Comparison of ENCODE assay signal across 14 cellular contexts in genomic region chr11:47557004-47557403, GRCh38. TPM values are rescaled to one million over a fixed set of nuclear protein-coding genes. Genes with fewer than 3 reads are reported as not detected.
DNase-seq lines count a peak whose midpoint lies in the region; ATAC-seq, FAIRE-seq and TF ChIP-seq lines count a peak whose summit lies in the region.
"Not testable (repeated sequence)": the region's sequence is repeated elsewhere in the genome, so short reads cannot be mapped to it uniquely, and the experiment has no call there.
"Had no signal": no experiment of that assay in that cellular context is flagged by ENCODE, and none has a peak within 500 bp of the region (broad histone marks: within the 10 kb centered on the region; RNA-seq: fewer than 3 reads in every experiment).

No MANE protein-coding gene starts in this region.

- H3K9ac ChIP-seq in HepG2 (ENCODE audit: insufficient read depth, low read depth, low read length): not testable (repeated sequence)

- not testable (repeated sequence) for H3K27ac ChIP-seq in HEK293 (ENCODE audit: extremely low read depth, low read depth, low read length); HepG2 (ENCODE audit: extremely low read length, insufficient read depth, low read length); spleen

- H3K4me1 ChIP-seq in HEK293 (ENCODE audit: control insufficient read depth, insufficient read depth, low read length); HepG2 (ENCODE audit: insufficient read depth, low read length): not testable (repeated sequence)
- peaks cover 0 to 15% (median 8%) of the 10 kb centered on the region in 6 donors for H3K4me1 ChIP-seq in spleen

- H4K20me1 ChIP-seq in HepG2 (ENCODE audit: insufficient read depth, low read length): not testable (repeated sequence)

- CTCF ChIA-PET in HEK293 (lab: Yijun Ruan, JAX): interaction anchor here (0.6 kb wide), 1 partner anchor 12 kb away, joined by 4 read pairs; no protein-coding TSS in a partner anchor
- CTCF ChIA-PET in HepG2 (lab: Yijun Ruan, JAX; ENCODE audit: low intra/inter-chr PET ratio, low total read pairs): not testable (repeated sequence)

- not testable (repeated sequence) for DNase-seq in HepG2 (ENCODE audit: low spot score)
- DNase-seq in spleen: peak; percentile 41

- not testable (repeated sequence) for TF ChIP-seq EP300 in HepG2 (IDR thresholded peaks at IDR 0.05; ENCODE audit: low read depth in 2 of 2, low read length in 2 of 2); HepG2 (CRISPR knock-in tag; IDR thresholded peaks at IDR 0.05; ENCODE audit: borderline replicate concordance)

- H3K36me3 ChIP-seq in HEK293 (ENCODE audit: control insufficient read depth in 2 of 2, insufficient read depth in 1 of 2, low read length in 2 of 2); HepG2 (replicated peaks in 1 of 2; ENCODE audit: control insufficient read depth in 1 of 2, insufficient read depth in 2 of 2, low read length in 2 of 2); spleen: not testable (repeated sequence)

- H2AFZ ChIP-seq in HepG2 (ENCODE audit: low read length): not testable (repeated sequence)

- not testable (repeated sequence) for TF ChIP-seq RAD21 in HepG2 (CRISPR knock-in tag; IDR thresholded peaks at IDR 0.05)

- H3K79me2 ChIP-seq in HepG2 (ENCODE audit: insufficient read depth, low read length): not testable (repeated sequence)

- H3K4me2 ChIP-seq in HepG2 (ENCODE audit: low read depth, low read length): not testable (repeated sequence)

- 25% methylated on average over 12 of the region's 12 CpGs for WGBS in HepG2 (ENCODE audit: low lambda C conversion rate)
- 90 to 96% (median 93%) methylated on average over 12 of the region's 12 CpGs for WGBS in spleen, 5 donors

- H3K9me3 ChIP-seq in HEK293 (ENCODE audit: control insufficient read depth, insufficient read depth, low read depth, low read length); HepG2 (ENCODE audit: low read length); spleen: not testable (repeated sequence)

- intact Hi-C loops in HepG2 (cut with micrococcal nuclease; ENCODE audit: unreplicated experiment); spleen (cut with DNase I; ENCODE audit: low total_unique reads): not testable (repeated sequence)

- POLR2A ChIA-PET in HEK293 (lab: Yijun Ruan, JAX): interaction anchor here (0.6 kb wide), 1 partner anchor 13 kb away, joined by 7 read pairs; no protein-coding TSS in a partner anchor
- POLR2A ChIA-PET in HepG2 (lab: Yijun Ruan, JAX): not testable (repeated sequence)

- BruUV-seq in HepG2 (replicated peaks; lab: Mats Ljungman, UMichigan): not testable (repeated sequence)

- not testable (repeated sequence) for FAIRE-seq in HepG2 (lab: Jason Lieb, UNC)

- not testable (repeated sequence) for H3K4me3 ChIP-seq in HEK293 (ENCODE audit: low read depth, low read length); HepG2 (replicated peaks in 1 of 3; ENCODE audit: insufficient read depth in 1 of 3, low read depth in 2 of 3, low read length in 3 of 3); spleen

- not testable (repeated sequence) for TF ChIP-seq POLR2A in HepG2 (IDR thresholded peaks at IDR 0.05; ENCODE audit: insufficient read depth in 1 of 2, low read depth in 2 of 2, low read length in 2 of 2); spleen (IDR thresholded peaks at IDR 0.05)

- in situ Hi-C loops in HepG2 (cut with HindIII; ENCODE audit: extremely low pct_ligation_motif_present, low pct_unique_long_range_greater_than_20kb): not testable (repeated sequence)

- not testable (repeated sequence) for ATAC-seq in HepG2

- not testable (repeated sequence) for TF ChIP-seq CTCF in HEK293 (tag by site-specific recombination; IDR thresholded peaks at IDR 0.05); HepG2 (CRISPR knock-in tag; IDR thresholded peaks at IDR 0.05); spleen (IDR thresholded peaks at IDR 0.05 in 8 of 11, conservative IDR thresholded peaks at IDR 0.05 in 3 of 11)

- not testable (repeated sequence) for H3K27me3 ChIP-seq in HepG2 (ENCODE audit: control insufficient read depth in 1 of 2, insufficient read depth in 2 of 2, low read length in 2 of 2); spleen (replicated peaks in 1 of 7)

RNA-seq across cellular contexts. Expression of gene CELF1, which starts 4.1 kb away (rescaled TPM):
- 80.1 and 93.4 TPM in 2 replicates for total RNA-seq in HepG2 (2016; rRNA removed; fragmentation: Illumina TruSeq; extraction: Trizol)
- 11.9 and 18.9 TPM in 2 replicates for total RNA-seq in HepG2 (2016; cell fraction: cytosol; rRNA removed; fragmentation: Illumina TruSeq; extraction: Trizol; ENCODE audit: low read depth)
- 79.6 and 87.8 TPM in 2 replicates for total RNA-seq in HepG2 (2016; cell fraction: insoluble cytoplasmic fraction; rRNA removed; fragmentation: Illumina TruSeq; extraction: Trizol)
- total RNA-seq in HepG2 (2016; cell fraction: membrane; rRNA removed; fragmentation: Illumina TruSeq; extraction: Trizol): 21.9 and 25.0 TPM in 2 replicates
- 82.4 and 83.3 TPM in 2 replicates for total RNA-seq in HepG2 (2016; cell fraction: nucleus; rRNA removed; fragmentation: Illumina TruSeq; extraction: Trizol)
- polyA plus RNA-seq in HepG2 (2011; rRNA removed): 69.0 and 70.4 TPM in 2 replicates
- polyA plus RNA-seq in HepG2 (2011; cell fraction: cytosol; rRNA removed): 39.2 and 40.8 TPM in 2 replicates
- 119 and 122 TPM in 2 replicates for polyA plus RNA-seq in HepG2 (2011; cell fraction: nucleus; rRNA removed)
- 26.5 and 31.0 TPM in 2 replicates for polyA plus RNA-seq in HepG2 (2012)
- 1.3 and 1.7 TPM in 2 replicates for polyA plus RNA-seq in HepG2 (2016; cell fraction: cytosol; fragmentation: Illumina TruSeq; extraction: Trizol; ENCODE audit: low read depth)
- polyA plus RNA-seq in HepG2 (2016; cell fraction: insoluble cytoplasmic fraction; fragmentation: Illumina TruSeq; extraction: Trizol; ENCODE audit: low read depth): 45.5 and 54.9 TPM in 2 replicates
- polyA plus RNA-seq in HepG2 (2016; cell fraction: membrane; fragmentation: Illumina TruSeq; extraction: Trizol; ENCODE audit: low read depth): 4.2 and 6.0 TPM in 2 replicates
- polyA plus RNA-seq in HepG2 (2016; cell fraction: nucleus; fragmentation: Illumina TruSeq; extraction: Trizol; ENCODE audit: insufficient read depth, low read depth): 81.4 and 92.9 TPM in 2 replicates
- polyA minus RNA-seq in HepG2 (2011; rRNA and poly(A)+ RNA removed; ENCODE audit: low replicate concordance): 153 and 310 TPM in 2 replicates
- polyA minus RNA-seq in HepG2 (2011; cell fraction: cytosol; rRNA and poly(A)+ RNA removed): 51.3 and 63.1 TPM in 2 replicates
- 123 and 152 TPM in 2 replicates for polyA minus RNA-seq in HepG2 (2011; cell fraction: nucleus; rRNA and poly(A)+ RNA removed)
- total RNA-seq in spleen: 100 to 1,000 TPM; 107 to 171 (median 122) TPM
- 10 to 100 TPM; 18.5 to 39.2 (median 30.9) TPM for polyA plus RNA-seq in spleen

RNA-seq across cellular contexts. Expression of gene PTPMT1, which starts 8.4 kb away (rescaled TPM):
- 91.5 and 129 TPM in 2 replicates for total RNA-seq in HepG2 (2016; rRNA removed; fragmentation: Illumina TruSeq; extraction: Trizol)
- 298 and 321 TPM in 2 replicates for total RNA-seq in HepG2 (2016; cell fraction: cytosol; rRNA removed; fragmentation: Illumina TruSeq; extraction: Trizol; ENCODE audit: low read depth)
- 81.6 and 129 TPM in 2 replicates for total RNA-seq in HepG2 (2016; cell fraction: insoluble cytoplasmic fraction; rRNA removed; fragmentation: Illumina TruSeq; extraction: Trizol)
- 276 and 295 TPM in 2 replicates for total RNA-seq in HepG2 (2016; cell fraction: membrane; rRNA removed; fragmentation: Illumina TruSeq; extraction: Trizol)
- total RNA-seq in HepG2 (2016; cell fraction: nucleus; rRNA removed; fragmentation: Illumina TruSeq; extraction: Trizol): 68.5 and 73.1 TPM in 2 replicates
- polyA plus RNA-seq in HepG2 (2011; rRNA removed): 55.6 and 59.4 TPM in 2 replicates
- polyA plus RNA-seq in HepG2 (2011; cell fraction: cytosol; rRNA removed): 75.6 and 88.6 TPM in 2 replicates
- 25.5 and 28.0 TPM in 2 replicates for polyA plus RNA-seq in HepG2 (2011; cell fraction: nucleus; rRNA removed)
- 46.9 and 52.6 TPM in 2 replicates for polyA plus RNA-seq in HepG2 (2012)
- 363 and 406 TPM in 2 replicates for polyA plus RNA-seq in HepG2 (2016; cell fraction: cytosol; fragmentation: Illumina TruSeq; extraction: Trizol; ENCODE audit: low read depth)
- 80.1 and 94.0 TPM in 2 replicates for polyA plus RNA-seq in HepG2 (2016; cell fraction: insoluble cytoplasmic fraction; fragmentation: Illumina TruSeq; extraction: Trizol; ENCODE audit: low read depth)
- 256 and 270 TPM in 2 replicates for polyA plus RNA-seq in HepG2 (2016; cell fraction: membrane; fragmentation: Illumina TruSeq; extraction: Trizol; ENCODE audit: low read depth)
- polyA plus RNA-seq in HepG2 (2016; cell fraction: nucleus; fragmentation: Illumina TruSeq; extraction: Trizol; ENCODE audit: insufficient read depth, low read depth): 125 and 127 TPM in 2 replicates
- polyA minus RNA-seq in HepG2 (2011; rRNA and poly(A)+ RNA removed; ENCODE audit: low replicate concordance): 42.4 and 68.4 TPM in 2 replicates
- 19.5 and 22.2 TPM in 2 replicates for polyA minus RNA-seq in HepG2 (2011; cell fraction: cytosol; rRNA and poly(A)+ RNA removed)
- polyA minus RNA-seq in HepG2 (2011; cell fraction: nucleus; rRNA and poly(A)+ RNA removed): 21.8 and 25.0 TPM in 2 replicates
- 100 to 1,000 TPM in 1 of 7 donors, 10 to 100 TPM in 6; 26.1 to 101 (median 30.6) TPM for total RNA-seq in spleen
- 10 to 100 TPM; 40.9 to 55.2 (median 47.4) TPM for polyA plus RNA-seq in spleen

RNA-seq across cellular contexts. Expression of gene KBTBD4, which starts 21.8 kb away (rescaled TPM):
- total RNA-seq in HepG2 (2016; rRNA removed; fragmentation: Illumina TruSeq; extraction: Trizol) (12.8 and 16.3 TPM in 2 replicates), spleen (10 to 100 TPM; 14.3 to 22.4 (median 19.4) TPM)
- 1.7 and 3.2 TPM in 2 replicates for total RNA-seq in HepG2 (2016; cell fraction: cytosol; rRNA removed; fragmentation: Illumina TruSeq; extraction: Trizol; ENCODE audit: low read depth)
- 11.8 and 15.3 TPM in 2 replicates for total RNA-seq in HepG2 (2016; cell fraction: insoluble cytoplasmic fraction; rRNA removed; fragmentation: Illumina TruSeq; extraction: Trizol)
- total RNA-seq in HepG2 (2016; cell fraction: membrane; rRNA removed; fragmentation: Illumina TruSeq; extraction: Trizol): 4.6 and 5.3 TPM in 2 replicates
- total RNA-seq in HepG2 (2016; cell fraction: nucleus; rRNA removed; fragmentation: Illumina TruSeq; extraction: Trizol): 6.6 and 6.7 TPM in 2 replicates
- polyA plus RNA-seq in HepG2 (2011; rRNA removed) (8.5 and 10.4 TPM in 2 replicates), spleen (10 to 100 TPM in 1 of 3 donors, 1 to 10 TPM in 2; 8.7 to 13.3 (median 9.7) TPM)
- polyA plus RNA-seq in HepG2 (2011; cell fraction: cytosol; rRNA removed): 10.7 and 10.9 TPM in 2 replicates
- 4.4 and 5.2 TPM in 2 replicates for polyA plus RNA-seq in HepG2 (2011; cell fraction: nucleus; rRNA removed)
- polyA plus RNA-seq in HepG2 (2012): 6.3 and 8.1 TPM in 2 replicates
- 0.88 and 1.1 TPM in 2 replicates for polyA plus RNA-seq in HepG2 (2016; cell fraction: cytosol; fragmentation: Illumina TruSeq; extraction: Trizol; ENCODE audit: low read depth)
- 13.5 and 13.9 TPM in 2 replicates for polyA plus RNA-seq in HepG2 (2016; cell fraction: insoluble cytoplasmic fraction; fragmentation: Illumina TruSeq; extraction: Trizol; ENCODE audit: low read depth)
- 2.7 and 3.1 TPM in 2 replicates for polyA plus RNA-seq in HepG2 (2016; cell fraction: membrane; fragmentation: Illumina TruSeq; extraction: Trizol; ENCODE audit: low read depth)
- polyA plus RNA-seq in HepG2 (2016; cell fraction: nucleus; fragmentation: Illumina TruSeq; extraction: Trizol; ENCODE audit: insufficient read depth, low read depth): 7.0 and 7.3 TPM in 2 replicates
- 23.9 and 78.0 TPM in 2 replicates for polyA minus RNA-seq in HepG2 (2011; rRNA and poly(A)+ RNA removed; ENCODE audit: low replicate concordance)
- 6.1 and 7.7 TPM in 2 replicates for polyA minus RNA-seq in HepG2 (2011; cell fraction: cytosol; rRNA and poly(A)+ RNA removed)
- 6.1 and 6.6 TPM in 2 replicates for polyA minus RNA-seq in HepG2 (2011; cell fraction: nucleus; rRNA and poly(A)+ RNA removed)

RNA-seq across cellular contexts. Expression of gene NDUFS3, which starts 21.9 kb away (rescaled TPM):
- total RNA-seq in HepG2 (2016; rRNA removed; fragmentation: Illumina TruSeq; extraction: Trizol) (151 and 177 TPM in 2 replicates), spleen (10 to 100 TPM; 53.1 to 76.7 (median 68.5) TPM)
- 63.9 and 66.7 TPM in 2 replicates for total RNA-seq in HepG2 (2016; cell fraction: cytosol; rRNA removed; fragmentation: Illumina TruSeq; extraction: Trizol; ENCODE audit: low read depth)
- total RNA-seq in HepG2 (2016; cell fraction: insoluble cytoplasmic fraction; rRNA removed; fragmentation: Illumina TruSeq; extraction: Trizol): 156 and 192 TPM in 2 replicates
- total RNA-seq in HepG2 (2016; cell fraction: membrane; rRNA removed; fragmentation: Illumina TruSeq; extraction: Trizol): 73.2 and 73.9 TPM in 2 replicates
- total RNA-seq in HepG2 (2016; cell fraction: nucleus; rRNA removed; fragmentation: Illumina TruSeq; extraction: Trizol): 95.2 and 101 TPM in 2 replicates
- polyA plus RNA-seq in HepG2 (2011; rRNA removed) (136 and 184 TPM in 2 replicates), spleen (100 to 1,000 TPM; 122 to 141 (median 137) TPM)
- 250 and 309 TPM in 2 replicates for polyA plus RNA-seq in HepG2 (2011; cell fraction: cytosol; rRNA removed)
- polyA plus RNA-seq in HepG2 (2011; cell fraction: nucleus; rRNA removed): 121 and 147 TPM in 2 replicates
- 68.1 and 104 TPM in 2 replicates for polyA plus RNA-seq in HepG2 (2012)
- polyA plus RNA-seq in HepG2 (2016; cell fraction: cytosol; fragmentation: Illumina TruSeq; extraction: Trizol; ENCODE audit: low read depth): 59.5 and 64.2 TPM in 2 replicates
- polyA plus RNA-seq in HepG2 (2016; cell fraction: insoluble cytoplasmic fraction; fragmentation: Illumina TruSeq; extraction: Trizol; ENCODE audit: low read depth): 207 and 214 TPM in 2 replicates
- polyA plus RNA-seq in HepG2 (2016; cell fraction: membrane; fragmentation: Illumina TruSeq; extraction: Trizol; ENCODE audit: low read depth): 60.1 and 66.7 TPM in 2 replicates
- 195 and 196 TPM in 2 replicates for polyA plus RNA-seq in HepG2 (2016; cell fraction: nucleus; fragmentation: Illumina TruSeq; extraction: Trizol; ENCODE audit: insufficient read depth, low read depth)
- 139 and 344 TPM in 2 replicates for polyA minus RNA-seq in HepG2 (2011; rRNA and poly(A)+ RNA removed; ENCODE audit: low replicate concordance)
- polyA minus RNA-seq in HepG2 (2011; cell fraction: cytosol; rRNA and poly(A)+ RNA removed): 32.1 and 32.6 TPM in 2 replicates
- 45.3 and 46.7 TPM in 2 replicates for polyA minus RNA-seq in HepG2 (2011; cell fraction: nucleus; rRNA and poly(A)+ RNA removed)

RNA-seq across cellular contexts. Expression of gene FAM180B, which starts 29.5 kb away (rescaled TPM):
- total RNA-seq in HepG2 (2016; rRNA removed; fragmentation: Illumina TruSeq; extraction: Trizol) (0.40 and 0.42 TPM in 2 replicates), spleen (not detected)
- total RNA-seq in HepG2 (2016; cell fraction: cytosol; rRNA removed; fragmentation: Illumina TruSeq; extraction: Trizol; ENCODE audit: low read depth): 0.30 and 0.44 TPM in 2 replicates
- total RNA-seq in HepG2 (2016; cell fraction: insoluble cytoplasmic fraction; rRNA removed; fragmentation: Illumina TruSeq; extraction: Trizol): 0.26 TPM in 1 of 2 replicates, not detected in the other
- total RNA-seq in HepG2 (2016; cell fraction: membrane; rRNA removed; fragmentation: Illumina TruSeq; extraction: Trizol): 0.31 and 0.34 TPM in 2 replicates
- total RNA-seq in HepG2 (2016; cell fraction: nucleus; rRNA removed; fragmentation: Illumina TruSeq; extraction: Trizol): 0.34 and 0.37 TPM in 2 replicates
- polyA plus RNA-seq in HepG2 (2011; rRNA removed) (0.72 and 1.0 TPM in 2 replicates), spleen (under 1 TPM in 2 of 3 donors, not detected in 1; 0.07 to 0.22 TPM)
- 0.46 and 0.60 TPM in 2 replicates for polyA plus RNA-seq in HepG2 (2011; cell fraction: cytosol; rRNA removed)
- 2.4 and 3.5 TPM in 2 replicates for polyA plus RNA-seq in HepG2 (2011; cell fraction: nucleus; rRNA removed)
- 0.45 and 0.86 TPM in 2 replicates for polyA plus RNA-seq in HepG2 (2012)
- 0.21 and 0.43 TPM in 2 replicates for polyA plus RNA-seq in HepG2 (2016; cell fraction: cytosol; fragmentation: Illumina TruSeq; extraction: Trizol; ENCODE audit: low read depth)
- 0.16 TPM in 1 of 2 replicates, not detected in the other for polyA plus RNA-seq in HepG2 (2016; cell fraction: insoluble cytoplasmic fraction; fragmentation: Illumina TruSeq; extraction: Trizol; ENCODE audit: low read depth)
- 0.38 and 0.40 TPM in 2 replicates for polyA plus RNA-seq in HepG2 (2016; cell fraction: membrane; fragmentation: Illumina TruSeq; extraction: Trizol; ENCODE audit: low read depth)
- 0.56 and 0.70 TPM in 2 replicates for polyA plus RNA-seq in HepG2 (2016; cell fraction: nucleus; fragmentation: Illumina TruSeq; extraction: Trizol; ENCODE audit: insufficient read depth, low read depth)
- polyA minus RNA-seq in HepG2 (2011; rRNA and poly(A)+ RNA removed; ENCODE audit: low replicate concordance): 0.23 and 1.0 TPM in 2 replicates
- polyA minus RNA-seq in HepG2 (2011; cell fraction: cytosol; rRNA and poly(A)+ RNA removed): not detected in 2 replicates
- 0.52 and 0.75 TPM in 2 replicates for polyA minus RNA-seq in HepG2 (2011; cell fraction: nucleus; rRNA and poly(A)+ RNA removed)
- total RNA-seq: A172, Caco-2, Calu3, Daoy had no signal
- polyA plus RNA-seq: A549; AG04450; BJ; CD14-positive monocyte; CD4-positive, alpha-beta memory T cell; CD4-positive, CD25-positive, alpha-beta regulatory T cell; CD8-positive, alpha-beta memory T cell had no signal
